Comparison of ENCODE assay signal across 12 cellular contexts in the genomic region with DNA sequence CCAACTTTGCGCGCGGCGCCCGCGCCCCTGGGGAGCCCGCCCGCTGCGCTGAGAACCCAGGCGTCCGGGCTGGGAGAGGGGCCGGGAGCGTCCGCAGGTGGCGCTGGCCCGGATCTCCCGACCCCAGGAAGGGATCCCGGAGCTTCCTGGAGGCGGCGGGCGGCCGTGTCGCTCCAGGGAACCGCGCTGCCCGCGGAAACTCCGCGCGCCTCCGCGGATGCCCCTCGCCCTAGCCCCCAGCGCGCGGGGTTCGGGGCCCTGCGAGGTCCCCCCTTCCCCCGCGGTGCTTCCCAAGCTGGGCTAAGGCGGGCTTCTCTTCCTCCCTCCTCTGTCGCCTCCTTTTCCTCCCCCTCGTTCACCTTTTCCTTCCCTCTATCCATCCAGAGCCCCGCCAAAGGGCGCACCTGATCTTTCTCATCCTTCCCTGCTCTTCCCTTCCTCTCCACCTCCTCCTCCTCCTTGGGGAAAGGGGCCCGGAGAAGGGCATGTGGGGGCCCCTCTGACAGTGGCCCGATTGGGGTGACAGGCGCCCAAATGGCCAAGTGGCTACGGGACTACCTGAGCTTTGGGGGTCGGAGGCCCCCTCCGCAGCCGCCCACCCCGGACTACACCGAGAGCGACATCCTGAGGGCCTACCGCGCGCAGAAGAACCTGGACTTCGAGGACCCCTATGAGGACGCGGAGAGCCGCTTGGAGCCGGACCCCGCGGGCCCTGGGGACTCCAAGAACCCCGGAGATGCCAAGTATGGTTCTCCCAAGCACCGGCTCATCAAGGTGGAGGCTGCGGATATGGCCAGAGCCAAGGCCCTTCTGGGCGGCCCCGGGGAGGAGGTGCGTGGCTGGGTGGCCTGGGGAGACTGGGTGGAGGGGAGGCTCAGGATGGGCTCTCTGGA. TPM values are rescaled to one million over a fixed set of nuclear protein-coding genes. Genes with fewer than 3 reads are reported as not detected.
A peak's percentile ranks its signal among the peaks of the same experiment; 100 is the strongest.
DNase-seq lines count a peak whose midpoint lies in the region; ATAC-seq, FAIRE-seq and TF ChIP-seq lines count a peak whose summit lies in the region.
"Had no signal": no experiment of that assay in that cellular context is flagged by ENCODE, and none has a peak within 500 bp of the region (broad histone marks: within the 10 kb centered on the region; RNA-seq: fewer than 3 reads in every experiment).

No MANE protein-coding gene starts in this region.

- H3K4me2 ChIP-seq in astrocyte (ENCODE audit: low read length), result peak overlapping the region; percentile 15

- H3K36me3 Mint-ChIP-seq in activated naive CD4-positive, alpha-beta T cell treated with anti-CD3 and anti-CD28 coated beads for 36 hours (ENCODE audit: low read depth), result no peaks in the 10 kb centered on the region
- no peaks in the 10 kb centered on the region for H3K36me3 Mint-ChIP-seq in astrocyte (ENCODE audit: low read depth, unreplicated experiment)
- no peaks in the 10 kb centered on the region for H3K36me3 Mint-ChIP-seq in memory B cell

- peaks cover 7% of the 10 kb centered on the region for H3K4me1 Mint-ChIP-seq in activated naive CD4-positive, alpha-beta T cell treated with anti-CD3 and anti-CD28 coated beads for 36 hours (ENCODE audit: low read depth)
- peaks cover 2% of the 10 kb centered on the region for H3K4me1 Mint-ChIP-seq in astrocyte (ENCODE audit: low read depth, unreplicated experiment)
- peaks cover 5% of the 10 kb centered on the region for H3K4me1 Mint-ChIP-seq in memory B cell

- H3K36me3 ChIP-seq in astrocyte (ENCODE audit: insufficient read depth, low read length) (no peaks in the 10 kb centered on the region), thoracic aorta (no peaks in the 10 kb centered on the region)

- no peak overlapping the region for H3K4me3 ChIP-seq in astrocyte (ENCODE audit: insufficient read depth, low read depth, low read length)
- peak overlapping the region; percentile 5 for H3K4me3 ChIP-seq in thoracic aorta

- H3K9me3 Mint-ChIP-seq in activated naive CD4-positive, alpha-beta T cell treated with anti-CD3 and anti-CD28 coated beads for 36 hours, result no peaks in the 10 kb centered on the region
- H3K9me3 Mint-ChIP-seq in astrocyte (ENCODE audit: unreplicated experiment), result peaks cover 1% of the 10 kb centered on the region
- no peaks in the 10 kb centered on the region for H3K9me3 Mint-ChIP-seq in memory B cell

- H3K4me1 ChIP-seq in astrocyte (ENCODE audit: insufficient read depth, low read length) (no peaks in the 10 kb centered on the region), thoracic aorta (ENCODE audit: control insufficient read depth in 1 of 2, low read depth in 2 of 2) (peaks cover 0 to 3% of the 10 kb centered on the region in 2 donors)

- H3K27ac ChIP-seq in astrocyte (ENCODE audit: low read depth, low read length), result no peak overlapping the region
- H3K27ac ChIP-seq in thoracic aorta, result no peak overlapping the region
- H3K27ac ChIP-seq: C4-2B, HL-60 had no signal

- H3K9me3 ChIP-seq in astrocyte (ENCODE audit: insufficient read depth, low read depth, low read length), result no peaks in the 10 kb centered on the region
- no peaks in the 10 kb centered on the region for H3K9me3 ChIP-seq in thoracic aorta

- TF ChIP-seq CTCF in astrocyte (IDR thresholded peaks at IDR 0.05; ENCODE audit: insufficient read depth, low read depth, low read length), result no peak
- no peak for TF ChIP-seq CTCF in thoracic aorta (IDR thresholded peaks at IDR 0.05)

- DNase-seq in activated naive CD4-positive, alpha-beta T cell treated with anti-CD3 and anti-CD28 coated beads for 36 hours, result no peak
- no peak for DNase-seq in activated naive CD4-positive, alpha-beta T cell (lab: John Stamatoyannopoulos, UW)
- DNase-seq in astrocyte (ENCODE audit: low read depth), result no peak
- no peak for DNase-seq in memory B cell (ENCODE audit: low spot score in 2 of 2)
- no peak for DNase-seq in thoracic aorta (ENCODE audit: low spot score)
- no peak for DNase-seq in erythroblast (lab: John Stamatoyannopoulos, UW)
- DNase-seq: activated naive CD4-positive, alpha-beta T cell treated with Interleukin-2 at 50 U/mL for 16 hours; NCI-H446 treated with DMSO at 0.1 percent for 48 hours had no signal

- H3K4me3 Mint-ChIP-seq in activated naive CD4-positive, alpha-beta T cell treated with anti-CD3 and anti-CD28 coated beads for 36 hours, result peak overlapping the region; percentile 43
- H3K4me3 Mint-ChIP-seq in astrocyte (ENCODE audit: unreplicated experiment) (peak overlapping the region; percentile 68), memory B cell (peak overlapping the region; percentile 46)

- no peak overlapping the region for H3K27ac Mint-ChIP-seq in activated naive CD4-positive, alpha-beta T cell treated with anti-CD3 and anti-CD28 coated beads for 36 hours
- H3K27ac Mint-ChIP-seq in astrocyte (ENCODE audit: unreplicated experiment) (no peak overlapping the region), memory B cell (no peak overlapping the region)

- peaks cover 18% of the 10 kb centered on the region for H3K27me3 Mint-ChIP-seq in activated naive CD4-positive, alpha-beta T cell treated with anti-CD3 and anti-CD28 coated beads for 36 hours (ENCODE audit: low read depth)
- H3K27me3 Mint-ChIP-seq in astrocyte (ENCODE audit: low read depth, unreplicated experiment) (peaks cover 41% of the 10 kb centered on the region), memory B cell (peaks cover 13% of the 10 kb centered on the region)

- TF ChIP-seq POLR2A in erythroblast (IDR thresholded peaks at IDR 0.05; ENCODE audit: low read length), result no peak

- FAIRE-seq in astrocyte (lab: Jason Lieb, UNC), result no peak

- no peaks in the 10 kb centered on the region for H4K20me1 ChIP-seq in astrocyte (ENCODE audit: insufficient read depth, low read length)

- CTCF ChIA-PET in activated naive CD4-positive, alpha-beta T cell treated with anti-CD3 and anti-CD28 coated beads for 36 hours (lab: Charles Lee), result interaction anchor here (0.6 to 1.7 kb wide), 2 partner anchors 13 to 230 kb away, joined by 5 to 6 read pairs; no protein-coding TSS in a partner anchor

- intact Hi-C loops in activated naive CD4-positive, alpha-beta T cell treated with anti-CD3 and anti-CD28 coated beads for 36 hours (cut with micrococcal nuclease), result no loop called here

- no peak for ATAC-seq in memory B cell (ENCODE audit: low read depth)
- no peak for ATAC-seq in thoracic aorta (ENCODE audit: insufficient number of reproducible peaks, low FRiP score, low read depth)
- no peak for ATAC-seq in GM21825 (IDR thresholded peaks at IDR 0.05; ENCODE audit: unreplicated experiment)
- ATAC-seq in HG02840 (IDR thresholded peaks at IDR 0.05; ENCODE audit: low FRiP score, unreplicated experiment), result no peak

- H3K27me3 ChIP-seq in astrocyte (ENCODE audit: insufficient read depth, low read length) (peaks cover 32% of the 10 kb centered on the region), thoracic aorta (replicated peaks; ENCODE audit: insufficient read depth) (peaks cover 19% of the 10 kb centered on the region)

- H3K79me2 ChIP-seq in astrocyte (ENCODE audit: insufficient read depth, low read length), result no peaks in the 10 kb centered on the region

- H3K9ac ChIP-seq in astrocyte (ENCODE audit: low read length), result no peak overlapping the region

- H2AFZ ChIP-seq in astrocyte (ENCODE audit: low read depth, low read length), result no peak overlapping the region

RNA-seq across cellular contexts. Expression of a gene that starts 0.7 kb away (rescaled TPM):
- total RNA-seq in activated naive CD4-positive, alpha-beta T cell treated with anti-CD3 and anti-CD28 coated beads for 36 hours, result not detected
- total RNA-seq in astrocyte (0.62 and 0.79 TPM in 2 replicates), thoracic aorta (not detected)

RNA-seq across cellular contexts. Expression of a gene that starts 22.4 kb away (rescaled TPM):
- 10 to 100 TPM; 19.9 to 21.2 TPM for total RNA-seq in activated naive CD4-positive, alpha-beta T cell treated with anti-CD3 and anti-CD28 coated beads for 36 hours
- total RNA-seq in astrocyte (not detected in 2 replicates), thoracic aorta (1 to 10 TPM in 1 of 2 donors, not detected in 1; 1.8 TPM)

RNA-seq across cellular contexts. Expression of a gene that starts 24.6 kb away (rescaled TPM):
- 10 to 100 TPM; 12.3 to 17.5 TPM for total RNA-seq in activated naive CD4-positive, alpha-beta T cell treated with anti-CD3 and anti-CD28 coated beads for 36 hours
- total RNA-seq in astrocyte, result 15.0 and 15.1 TPM in 2 replicates
- total RNA-seq in thoracic aorta, result not detected

RNA-seq across cellular contexts. Expression of a gene that starts 32.9 kb away (rescaled TPM):
- total RNA-seq in activated naive CD4-positive, alpha-beta T cell treated with anti-CD3 and anti-CD28 coated beads for 36 hours, result 10 to 100 TPM; 28.5 to 29.8 TPM
- total RNA-seq in astrocyte, result 12.5 and 14.0 TPM in 2 replicates
- total RNA-seq in thoracic aorta, result 10 to 100 TPM; 17.5 to 25.5 TPM

RNA-seq across cellular contexts. Expression of a gene that starts 50.5 kb away (rescaled TPM):
- 10 to 100 TPM in 1 of 2 experiments, 1 to 10 TPM in 1; 7.8 to 11.8 TPM for total RNA-seq in activated naive CD4-positive, alpha-beta T cell treated with anti-CD3 and anti-CD28 coated beads for 36 hours
- 5.4 and 5.5 TPM in 2 replicates for total RNA-seq in astrocyte
- 10 to 100 TPM in 1 of 2 donors, 1 to 10 TPM in 1; 1.9 to 16.1 TPM for total RNA-seq in thoracic aorta

Comparison
In these comparisons a context has a peak if more than half of its experiments do, and no peak if none do; other contexts are left out.
1. RNA of a gene that starts 22.4 kb away (total RNA-seq): 19.9 to 21.2 TPM in activated naive CD4-positive, alpha-beta T cell treated with anti-CD3 and anti-CD28 coated beads for 36 hours; 1.8 TPM in thoracic aorta and not detected in astrocyte; every median in the first group is over 4 times any median in the second.
2. RNA of a gene that starts 24.6 kb away (total RNA-seq): 12.3 to 17.5 TPM in activated naive CD4-positive, alpha-beta T cell treated with anti-CD3 and anti-CD28 coated beads for 36 hours and 15.0 to 15.1 TPM in astrocyte; not detected in thoracic aorta; every median in the first group is over 10 times any median in the second.
3. Peak in every context shown above with its lines, with median percentiles within 50 percentile points of each other: H3K4me3 Mint-ChIP-seq.